ENCODE assay signal across 18 cellular contexts in the genomic region with DNA sequence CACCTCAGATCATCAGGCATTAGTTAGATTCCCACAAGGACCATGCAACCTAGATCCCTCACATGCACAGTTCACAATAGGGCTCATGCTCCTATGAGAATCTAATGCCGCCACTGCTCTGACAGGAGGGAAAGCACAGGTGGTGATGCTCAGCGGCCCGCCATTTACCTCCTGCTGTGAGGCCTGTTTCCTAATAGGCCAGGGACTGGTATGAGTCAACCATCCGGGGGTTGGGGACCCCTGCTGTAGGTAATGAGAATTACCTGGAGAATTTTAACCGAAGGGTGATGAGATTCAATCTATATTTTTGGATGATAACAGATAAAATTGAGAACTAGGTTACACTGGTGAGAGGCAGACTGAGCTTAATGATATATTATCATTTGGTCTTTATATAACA.
DNase-seq lines count a peak whose midpoint lies in the region; ATAC-seq, FAIRE-seq and TF ChIP-seq lines count a peak whose summit lies in the region.
"Had no signal": no experiment of that assay in that cellular context is flagged by ENCODE, and none has a peak within 500 bp of the region (broad histone marks: within the 10 kb centered on the region; RNA-seq: fewer than 3 reads in every experiment).

No MANE protein-coding gene starts in this region.

- POLR2A ChIA-PET in GM12878 (lab: Charles Lee) = no interaction called here

- H3K23ac ChIP-seq in mesenchymal stem cell (ENCODE audit: low read length in 2 of 2) = no peak overlapping the region

- H3K9me3 ChIP-seq in GM12878 (replicated peaks; ENCODE audit: control insufficient read depth, insufficient read depth, low read length) (no peaks in the 10 kb centered on the region), mesenchymal stem cell (ENCODE audit: control insufficient read depth, low read length) (no peaks in the 10 kb centered on the region)
- H3K9me3 ChIP-seq: BE2C, tibial nerve had no signal

- H3K36me3 ChIP-seq in GM12878 (ENCODE audit: control insufficient read depth in 2 of 2, insufficient read depth in 2 of 2, low read length in 1 of 2) = no peaks in the 10 kb centered on the region
- H3K36me3 ChIP-seq in mesenchymal stem cell (ENCODE audit: control insufficient read depth in 1 of 2, insufficient read depth in 2 of 2, low read depth in 1 of 2, low read length in 2 of 2) = no peaks in the 10 kb centered on the region
- H3K36me3 ChIP-seq: BE2C, tibial nerve had no signal

- no peak overlapping the region for H2BK120ac ChIP-seq in mesenchymal stem cell (ENCODE audit: low read depth, low read length)

- DNase-seq in GM12864 (ENCODE audit: low read depth) (no peak), HT1080 (ENCODE audit: low read depth) (peak; percentile 11), GM12878 (ENCODE audit: low read depth, low spot score) (no peak), mesenchymal stem cell (no peak), NCI-H1436 treated with DMSO at 0.1 percent for 48 hours (lab: John Stamatoyannopoulos, UW) (no peak), hippocampal formation (lab: John Stamatoyannopoulos, UW) (no peak)
- no peak for DNase-seq in activated CD4-positive, CD25-positive, alpha-beta regulatory T cell treated with anti-CD3 and anti-CD28 coated beads, Interleukin-2, amount 50 U/mL, for 72 hours
- DNase-seq: activated CD4-positive, alpha-beta T cell treated with anti-CD3 and anti-CD28 coated beads for 1 hour; BE2C; effector CD8-positive, alpha-beta T cell; NCI-H2081 treated with DMSO at 0.1 percent for 48 hours; NCI-H82; stimulated activated CD4-positive, alpha-beta T cell treated with anti-CD3 and anti-CD28 coated beads, Interleukin-2, amount 100 ng/mL, for 24 hours; stimulated activated naive CD8-positive, alpha-beta T cell treated with anti-CD3 and anti-CD28 coated beads, Interleukin-15, Interleukin-2, amounts not matched to agents 100 U/mL and 50 U/mL, for 24 hours had no signal

- in situ Hi-C loops in GM12878 (cut with MboI) = no loop called here

- no peak for FAIRE-seq in GM12878 (lab: Jason Lieb, UNC)
- FAIRE-seq: GM12891 had no signal

- TF ChIP-seq CTCF in GM12864 (IDR thresholded peaks at IDR 0.05; ENCODE audit: low read depth, low read length, missing control alignments) = peak; percentile 24
- TF ChIP-seq CTCF in GM12878 (IDR thresholded peaks at IDR 0.05 in 2 of 3, conservative IDR thresholded peaks at IDR 0.05 in 1 of 3; ENCODE audit: control insufficient read depth in 2 of 3, extremely low read depth in 1 of 3, insufficient read depth in 1 of 3, low read depth in 3 of 3, low read length in 3 of 3) = 0 out of 6 replicates have a peak, but pooled peaks have one; percentile 3 to 10 (median 4)

- H3K79me1 ChIP-seq in mesenchymal stem cell (replicated peaks; ENCODE audit: low read length, poor library complexity, severe bottlenecking) = no peaks in the 10 kb centered on the region

- SMC1A ChIA-PET in GM12878 (lab: Charles Lee; ENCODE audit: uncharacterized antibody, unreplicated experiment) = no interaction called here

- WGBS in GM12878 (ENCODE audit: insufficient coverage, insufficient replicate concordance, low lambda C conversion rate, missing lambda C conversion rate) = 69% methylated on average over 5 of the region's 5 CpGs
- 81% methylated on average over 5 of the region's 5 CpGs for WGBS in mesenchymal stem cell

- H4K8ac ChIP-seq in mesenchymal stem cell (ENCODE audit: low read length) = no peak overlapping the region

- intact Hi-C loops in GM12878 (cut with micrococcal nuclease; ENCODE audit: unreplicated experiment) = loop anchor here (5.0 kb wide), 1 partner anchor 74 kb away; no protein-coding TSS in a partner anchor

- H4K20me1 ChIP-seq in GM12878 (ENCODE audit: control insufficient read depth, insufficient read depth) = no peaks in the 10 kb centered on the region

- RAD21 ChIA-PET in GM12878 (lab: Charles Lee; ENCODE audit: unreplicated experiment) = no interaction called here

- H3K9ac ChIP-seq in GM12878 (ENCODE audit: control insufficient read depth, insufficient read depth, low read length) (no peak overlapping the region), mesenchymal stem cell (ENCODE audit: low read length) (no peak overlapping the region)
- H3K9ac ChIP-seq: parathyroid adenoma had no signal

- H2AFZ ChIP-seq in GM12878 (ENCODE audit: control insufficient read depth, low read depth, low read length) = no peak overlapping the region
- no peak overlapping the region for H2AFZ ChIP-seq in mesenchymal stem cell (ENCODE audit: low read depth, low read length)
- H2AFZ ChIP-seq: parathyroid adenoma had no signal

- no peak overlapping the region for H2AK5ac ChIP-seq in mesenchymal stem cell (ENCODE audit: low read length, severe bottlenecking)

- H3K27ac ChIP-seq in GM12878 (ENCODE audit: control insufficient read depth, insufficient read depth) (no peak overlapping the region), mesenchymal stem cell (ENCODE audit: low read length, poor library complexity, severe bottlenecking) (no peak overlapping the region)
- H3K27ac ChIP-seq: parathyroid adenoma, tibial nerve had no signal

- no peak overlapping the region for H4K91ac ChIP-seq in mesenchymal stem cell (ENCODE audit: low read length)

- no peaks in the 10 kb centered on the region for H3K79me2 ChIP-seq in GM12878 (ENCODE audit: control insufficient read depth, insufficient read depth, low read length)
- H3K79me2 ChIP-seq: parathyroid adenoma had no signal

- H3K4me2 ChIP-seq in GM12878 (ENCODE audit: control insufficient read depth, insufficient read depth) (no peak overlapping the region), mesenchymal stem cell (ENCODE audit: low read length, poor library complexity, severe bottlenecking) (no peak overlapping the region)

- no TSS peak for BruUV-seq in GM12878 (replicated peaks; lab: Mats Ljungman, UMichigan)

- H3K4me1 ChIP-seq in GM12878 (ENCODE audit: control insufficient read depth, insufficient read depth, low read length) (no peaks in the 10 kb centered on the region), mesenchymal stem cell (ENCODE audit: control insufficient read depth, insufficient read depth, low read depth, low read length) (no peaks in the 10 kb centered on the region)
- H3K4me1 ChIP-seq: BE2C had no signal

- no peaks in the 10 kb centered on the region; a peak in 1 of 4 replicates for H3K27me3 ChIP-seq in GM12878 (replicated peaks in 1 of 2; ENCODE audit: control insufficient read depth in 2 of 2, insufficient read depth in 2 of 2, low read length in 1 of 2)
- peaks cover 0 to 39% of the 10 kb centered on the region in 2 experiments for H3K27me3 ChIP-seq in mesenchymal stem cell (ENCODE audit: control insufficient read depth in 1 of 2, insufficient read depth in 1 of 2, low read length in 2 of 2)
- H3K27me3 ChIP-seq: tibial nerve had no signal

- no peak overlapping the region for H2BK5ac ChIP-seq in mesenchymal stem cell (ENCODE audit: low read depth, low read length, poor library complexity, severe bottlenecking)

- no peak overlapping the region for H3K4ac ChIP-seq in mesenchymal stem cell (ENCODE audit: low read depth in 1 of 2, low read length in 2 of 2)

- CTCF ChIA-PET in GM12878 (lab: Yijun Ruan, JAX) = no interaction called here

- no peak for ATAC-seq in GM12878
- ATAC-seq: stimulated activated naive CD8-positive, alpha-beta T cell treated with anti-CD3 and anti-CD28 coated beads, Interleukin-15, Interleukin-2, amounts not matched to agents 100 U/mL and 50 U/mL, for 24 hours had no signal

- TF ChIP-seq POLR2A in GM12878 (IDR thresholded peaks at IDR 0.05; ENCODE audit: low read depth, low read length) = no peak

- H3K18ac ChIP-seq in mesenchymal stem cell (ENCODE audit: low read depth in 1 of 2, low read length in 2 of 2) = no peak overlapping the region

- H3K4me3 ChIP-seq in GM12864 (ENCODE audit: low read depth, low read length) = no peak overlapping the region
- no peak overlapping the region for H3K4me3 ChIP-seq in GM12878
- no peak overlapping the region for H3K4me3 ChIP-seq in mesenchymal stem cell (ENCODE audit: insufficient read depth in 1 of 2, low read depth in 1 of 2, low read length in 2 of 2)
- H3K4me3 ChIP-seq: lung, tibial nerve had no signal

- H2BK15ac ChIP-seq in mesenchymal stem cell (ENCODE audit: low read depth, poor library complexity, severe bottlenecking) = peak overlapping the region; percentile 36

- no peak overlapping the region for H2BK12ac ChIP-seq in mesenchymal stem cell (ENCODE audit: low read length in 2 of 2)

- peak; percentile 28; the same call in 1 of the 2 replicates for TF ChIP-seq RAD21 in GM12878 (IDR thresholded peaks at IDR 0.05; ENCODE audit: insufficient read depth, low read depth, low read length)

- no peak overlapping the region for H3K14ac ChIP-seq in mesenchymal stem cell (ENCODE audit: low read length in 2 of 2)

- TF ChIP-seq EP300 in GM12878 (IDR thresholded peaks at IDR 0.05; ENCODE audit: borderline replicate concordance in 1 of 2, control insufficient read depth in 1 of 2, low read depth in 2 of 2, low read length in 2 of 2) = no peak

TF ChIP-seq in GM12878, 131 proteins besides CTCF, POLR2A, EP300 and RAD21 (continues in another document):
- no peak for TF ChIP-seq SREBF1 (IDR thresholded peaks at IDR 0.05; ENCODE audit: low read length)
- TF ChIP-seq, protein P1, sequence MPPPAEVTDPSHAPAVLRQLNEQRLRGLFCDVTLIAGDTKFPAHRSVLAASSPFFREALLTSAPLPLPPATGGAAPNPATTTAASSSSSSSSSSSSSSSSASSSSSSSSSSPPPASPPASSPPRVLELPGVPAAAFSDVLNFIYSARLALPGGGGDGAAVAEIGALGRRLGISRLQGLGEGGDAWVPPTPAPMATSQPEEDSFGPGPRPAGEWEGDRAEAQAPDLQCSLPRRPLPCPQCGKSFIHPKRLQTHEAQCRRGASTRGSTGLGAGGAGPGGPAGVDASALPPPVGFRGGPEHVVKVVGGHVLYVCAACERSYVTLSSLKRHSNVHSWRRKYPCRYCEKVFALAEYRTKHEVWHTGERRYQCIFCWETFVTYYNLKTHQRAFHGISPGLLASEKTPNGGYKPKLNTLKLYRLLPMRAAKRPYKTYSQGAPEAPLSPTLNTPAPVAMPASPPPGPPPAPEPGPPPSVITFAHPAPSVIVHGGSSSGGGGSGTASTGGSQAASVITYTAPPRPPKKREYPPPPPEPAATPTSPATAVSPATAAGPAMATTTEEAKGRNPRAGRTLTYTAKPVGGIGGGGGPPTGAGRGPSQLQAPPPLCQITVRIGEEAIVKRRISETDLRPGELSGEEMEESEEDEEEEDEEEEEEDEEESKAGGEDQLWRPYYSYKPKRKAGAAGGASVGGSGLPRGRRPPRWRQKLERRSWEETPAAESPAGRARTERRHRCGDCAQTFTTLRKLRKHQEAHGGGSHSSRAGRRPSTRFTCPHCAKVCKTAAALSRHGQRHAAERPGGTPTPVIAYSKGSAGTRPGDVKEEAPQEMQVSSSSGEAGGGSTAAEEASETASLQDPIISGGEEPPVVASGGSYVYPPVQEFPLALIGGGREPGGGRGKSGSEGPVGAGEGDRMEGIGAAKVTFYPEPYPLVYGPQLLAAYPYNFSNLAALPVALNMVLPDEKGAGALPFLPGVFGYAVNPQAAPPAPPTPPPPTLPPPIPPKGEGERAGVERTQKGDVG (CRISPR knock-in tag; IDR thresholded peaks at IDR 0.05) = no peak
- no peak; the same call in 1 of the 2 replicates for TF ChIP-seq SMC3 (IDR thresholded peaks at IDR 0.05; ENCODE audit: borderline replicate concordance, low read length)
- TF ChIP-seq ESRRA (IDR thresholded peaks at IDR 0.05; ENCODE audit: low read length) = no peak
- TF ChIP-seq ETV6 (conservative IDR thresholded peaks at IDR 0.05 in 1 of 2, IDR thresholded peaks at IDR 0.05 in 1 of 2; ENCODE audit: borderline replicate concordance in 1 of 2, low read depth in 1 of 2) = no peak
